ENCODE assay signal across 17 cellular contexts in genomic region chr1:214895226-214895625, GRCh38.
"Had no signal": no experiment of that assay in that cellular context is flagged by ENCODE, and none has a peak within 500 bp of the region (broad histone marks: within the 10 kb centered on the region; RNA-seq: fewer than 3 reads in every experiment).

No MANE protein-coding gene starts in this region.

- H3K4me1 ChIP-seq: gastroesophageal sphincter, heart right ventricle, upper lobe of left lung had no signal

- H3K27ac ChIP-seq: gastroesophageal sphincter, heart right ventricle, thoracic aorta, upper lobe of left lung had no signal

- ATAC-seq: activated CD8-positive, alpha-beta T cell treated with anti-CD3 and anti-CD28 coated beads, Interleukin-2, amount 10 ng/mL, durations not matched to agents 7 days and 5 days; esophagus mucosa; gastroesophageal sphincter; heart right ventricle; natural killer cell; stimulated activated naive B cell treated with anti-CD40 and anti-IgM and Interleukin-4, amounts not matched to agents 10 μg/mL and 1 μg/mL and 100 μg/mL, for 72 hours; T-cell had no signal

- H3K36me3 ChIP-seq: gastroesophageal sphincter, heart right ventricle, thoracic aorta, upper lobe of left lung had no signal

- H3K27ac Mint-ChIP-seq: activated CD4-positive, alpha-beta T cell treated with anti-CD3 and anti-CD28 coated beads, Interleukin-2, amount 10 ng/mL, durations not matched to agents 7 days and 5 days; activated CD8-positive, alpha-beta T cell treated with anti-CD3 and anti-CD28 coated beads, Interleukin-2, amount 10 ng/mL, durations not matched to agents 7 days and 5 days; activated naive CD4-positive, alpha-beta T cell treated with anti-CD3 and anti-CD28 coated beads for 36 hours; activated T-cell treated with anti-CD3 and anti-CD28 coated beads, Interleukin-2, amount 50 U/mL, for 24 hours; immature natural killer cell; natural killer cell; stimulated activated naive B cell treated with anti-CD40 and anti-IgM and Interleukin-4, amounts not matched to agents 10 μg/mL and 1 μg/mL and 100 μg/mL, for 72 hours; T-cell had no signal

- DNase-seq: activated CD4-positive, alpha-beta T cell treated with anti-CD3 and anti-CD28 coated beads, Interleukin-2, amount 10 ng/mL, durations not matched to agents 7 days and 5 days; activated CD8-positive, alpha-beta T cell treated with anti-CD3 and anti-CD28 coated beads, Interleukin-2, amount 10 ng/mL, durations not matched to agents 7 days and 5 days; activated naive CD4-positive, alpha-beta T cell treated with anti-CD3 and anti-CD28 coated beads for 36 hours; activated T-cell treated with anti-CD3 and anti-CD28 coated beads, Interleukin-2, amount 50 U/mL, for 24 hours; anterior cingulate cortex; cerebellar nuclear complex; cortex of kidney; heart right ventricle; immature natural killer cell; natural killer cell; stimulated activated naive B cell treated with anti-CD40 and anti-IgM and Interleukin-4, amounts not matched to agents 10 μg/mL and 1 μg/mL and 100 μg/mL, for 72 hours; T-cell; upper lobe of left lung had no signal

- H3K36me3 Mint-ChIP-seq: immature natural killer cell; natural killer cell; stimulated activated naive B cell treated with anti-CD40 and anti-IgM and Interleukin-4, amounts not matched to agents 10 μg/mL and 1 μg/mL and 100 μg/mL, for 72 hours; T-cell had no signal

- H3K27me3 Mint-ChIP-seq: activated CD4-positive, alpha-beta T cell treated with anti-CD3 and anti-CD28 coated beads, Interleukin-2, amount 10 ng/mL, durations not matched to agents 7 days and 5 days; stimulated activated naive B cell treated with anti-CD40 and anti-IgM and Interleukin-4, amounts not matched to agents 10 μg/mL and 1 μg/mL and 100 μg/mL, for 72 hours; T-cell had no signal

- H3K4me1 Mint-ChIP-seq: activated CD4-positive, alpha-beta T cell treated with anti-CD3 and anti-CD28 coated beads, Interleukin-2, amount 10 ng/mL, durations not matched to agents 7 days and 5 days; immature natural killer cell; natural killer cell; stimulated activated naive B cell treated with anti-CD40 and anti-IgM and Interleukin-4, amounts not matched to agents 10 μg/mL and 1 μg/mL and 100 μg/mL, for 72 hours; T-cell had no signal

- H3K4me3 ChIP-seq: gastroesophageal sphincter, heart right ventricle, thoracic aorta, upper lobe of left lung had no signal

- H3K27me3 ChIP-seq: gastroesophageal sphincter, heart right ventricle, upper lobe of left lung had no signal

- H3K9me3 ChIP-seq: thoracic aorta, upper lobe of left lung had no signal

- H3K9me3 Mint-ChIP-seq: activated CD4-positive, alpha-beta T cell treated with anti-CD3 and anti-CD28 coated beads, Interleukin-2, amount 10 ng/mL, durations not matched to agents 7 days and 5 days; activated naive CD4-positive, alpha-beta T cell treated with anti-CD3 and anti-CD28 coated beads for 36 hours had no signal

- H3K4me3 Mint-ChIP-seq: activated CD4-positive, alpha-beta T cell treated with anti-CD3 and anti-CD28 coated beads, Interleukin-2, amount 10 ng/mL, durations not matched to agents 7 days and 5 days; activated CD8-positive, alpha-beta T cell treated with anti-CD3 and anti-CD28 coated beads, Interleukin-2, amount 10 ng/mL, durations not matched to agents 7 days and 5 days; activated naive CD4-positive, alpha-beta T cell treated with anti-CD3 and anti-CD28 coated beads for 36 hours; activated T-cell treated with anti-CD3 and anti-CD28 coated beads, Interleukin-2, amount 50 U/mL, for 24 hours; immature natural killer cell; natural killer cell; stimulated activated naive B cell treated with anti-CD40 and anti-IgM and Interleukin-4, amounts not matched to agents 10 μg/mL and 1 μg/mL and 100 μg/mL, for 72 hours; T-cell had no signal

- FAIRE-seq: bronchial epithelial cell had no signal
